Comparison of ENCODE assay signal across 1 cellular context in the genomic region with DNA sequence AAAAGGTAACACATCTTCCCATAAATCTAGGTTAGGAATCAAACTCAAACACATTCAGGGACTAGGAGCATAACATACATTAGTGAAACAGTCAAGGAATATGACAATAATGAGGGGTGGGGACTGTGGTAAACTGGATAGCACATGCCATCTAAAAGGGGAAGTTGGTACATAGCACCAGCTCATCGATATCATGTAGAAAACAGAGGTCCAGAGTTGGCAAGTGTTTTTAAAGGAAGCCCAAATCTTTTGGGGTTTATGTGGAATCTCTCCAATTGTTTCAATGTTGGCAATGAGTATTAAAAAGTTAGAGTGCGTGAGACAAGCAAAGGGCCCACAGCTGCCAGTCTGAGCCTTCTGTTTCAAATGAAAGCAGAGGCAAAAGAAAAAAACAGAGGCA.
TF ChIP-seq lines count a peak whose summit lies in the region.

No MANE protein-coding gene starts in this region.

TF ChIP-seq in SK-N-SH, 30 proteins besides CTCF, POLR2A, EP300 and RAD21 (continued from another document):
- TF ChIP-seq, protein P1, sequence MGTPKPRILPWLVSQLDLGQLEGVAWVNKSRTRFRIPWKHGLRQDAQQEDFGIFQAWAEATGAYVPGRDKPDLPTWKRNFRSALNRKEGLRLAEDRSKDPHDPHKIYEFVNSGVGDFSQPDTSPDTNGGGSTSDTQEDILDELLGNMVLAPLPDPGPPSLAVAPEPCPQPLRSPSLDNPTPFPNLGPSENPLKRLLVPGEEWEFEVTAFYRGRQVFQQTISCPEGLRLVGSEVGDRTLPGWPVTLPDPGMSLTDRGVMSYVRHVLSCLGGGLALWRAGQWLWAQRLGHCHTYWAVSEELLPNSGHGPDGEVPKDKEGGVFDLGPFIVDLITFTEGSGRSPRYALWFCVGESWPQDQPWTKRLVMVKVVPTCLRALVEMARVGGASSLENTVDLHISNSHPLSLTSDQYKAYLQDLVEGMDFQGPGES (IDR thresholded peaks at IDR 0.05; ENCODE audit: low read depth, low read length): no peak
- no peak for TF ChIP-seq GATA2 (CRISPR knock-in tag; IDR thresholded peaks at IDR 0.05)
